In genomic region chr3:82607391-82607790, GRCh38 we compare ENCODE assay signal across 35 cellular contexts.
"Had no signal": no experiment of that assay in that cellular context is flagged by ENCODE, and none has a peak within 500 bp of the region (broad histone marks: within the 10 kb centered on the region; RNA-seq: fewer than 3 reads in every experiment).

No MANE protein-coding gene starts in this region.

- DNase-seq: activated effector memory CD4-positive, alpha-beta T cell treated with anti-CD3 and anti-CD28 coated beads, Interleukin-2, amount 50 U/mL, for 16 hours; activated effector memory CD4-positive, alpha-beta T cell treated with Interleukin-2 at 50 U/mL for 16 hours; activated gamma-delta T cell; activated gamma-delta T cell treated with Interleukin-2 at 50 U/mL for 16 hours; activated naive CD4-positive, alpha-beta T cell; activated naive CD4-positive, alpha-beta T cell treated with anti-CD3 and anti-CD28 coated beads for 36 hours; activated naive CD4-positive, alpha-beta T cell treated with anti-CD3 and anti-CD28 coated beads, Interleukin-2, amount 10 ng/mL, durations not matched to agents 7 days and 5 days; activated naive CD4-positive, alpha-beta T cell treated with anti-CD3 and anti-CD28 coated beads, Interleukin-2, amount 50 U/mL, for 16 hours; activated naive CD4-positive, alpha-beta T cell treated with Interleukin-2 at 50 U/mL for 16 hours; activated naive CD8-positive, alpha-beta T cell treated with anti-CD3 and anti-CD28 coated beads for 36 hours; activated naive CD8-positive, alpha-beta T cell treated with anti-CD3 and anti-CD28 coated beads, Interleukin-2, amount 10 ng/mL, durations not matched to agents 7 days and 5 days; activated naive CD8-positive, alpha-beta T cell treated with anti-CD3 and anti-CD28 coated beads, Interleukin-2, amount 50 U/mL, for 24 hours; activated T-cell treated with anti-CD3 and anti-CD28 coated beads, Interleukin-2, amount 50 U/mL, for 24 hours; activated T-cell treated with anti-CD3 and anti-CD28 coated beads, Interleukin-2, amount 50 U/mL, for 48 hours; activated T-cell treated with anti-CD3 and anti-CD28 coated beads, Interleukin-2, amount 50 U/mL, for 72 hours; adrenal gland; amniotic stem cell; amygdala; anterior cingulate cortex; aorta; body of pancreas; brain microvascular endothelial cell; caudate nucleus; central memory CD4-positive, alpha-beta T cell; cerebellar nuclear complex had no signal

- H3K4me3 Mint-ChIP-seq: activated naive CD4-positive, alpha-beta T cell treated with anti-CD3 and anti-CD28 coated beads for 36 hours; activated naive CD4-positive, alpha-beta T cell treated with anti-CD3 and anti-CD28 coated beads, Interleukin-2, amount 10 ng/mL, durations not matched to agents 7 days and 5 days; activated naive CD4-positive, alpha-beta T cell treated with anti-CD3 and anti-CD28 coated beads, Interleukin-2, amount 50 U/mL, for 24 hours; activated naive CD8-positive, alpha-beta T cell; activated naive CD8-positive, alpha-beta T cell treated with anti-CD3 and anti-CD28 coated beads for 36 hours; activated naive CD8-positive, alpha-beta T cell treated with anti-CD3 and anti-CD28 coated beads, Interleukin-2, amount 10 ng/mL, durations not matched to agents 7 days and 5 days; activated naive CD8-positive, alpha-beta T cell treated with anti-CD3 and anti-CD28 coated beads, Interleukin-2, amount 50 U/mL, for 24 hours; activated T-cell treated with anti-CD3 and anti-CD28 coated beads, Interleukin-2, amount 50 U/mL, for 24 hours; activated T-cell treated with anti-CD3 and anti-CD28 coated beads, Interleukin-2, amount 50 U/mL, for 72 hours; activated T-helper 1 cell treated with anti-CD3 and anti-CD28 coated beads, Interleukin-12 subunit alpha, Interleukin-12 subunit beta, Interleukin-2, Interleukin-4 antibody, amounts not matched to agents 30 ng/mL and 10 ng/mL and 1 ng/mL, durations not matched to agents 14 hours and 24 hours and 36 hours; activated T-helper 17 cell treated with anti-CD3 and anti-CD28 coated beads, Interleukin-2, amount 50 U/mL, for 72 hours; brain; central memory CD8-positive, alpha-beta T cell had no signal

- H3K4me3 ChIP-seq: adrenal gland, ascending aorta, body of pancreas, breast epithelium, cardiac muscle cell had no signal

- H3K36me3 Mint-ChIP-seq: activated naive CD4-positive, alpha-beta T cell treated with anti-CD3 and anti-CD28 coated beads, Interleukin-2, amount 10 ng/mL, durations not matched to agents 7 days and 5 days; activated naive CD4-positive, alpha-beta T cell treated with anti-CD3 and anti-CD28 coated beads, Interleukin-2, amount 50 U/mL, for 24 hours; activated naive CD8-positive, alpha-beta T cell; activated naive CD8-positive, alpha-beta T cell treated with anti-CD3 and anti-CD28 coated beads for 36 hours; activated naive CD8-positive, alpha-beta T cell treated with anti-CD3 and anti-CD28 coated beads, Interleukin-2, amount 10 ng/mL, durations not matched to agents 7 days and 5 days; brain had no signal

- H3K27me3 ChIP-seq: adrenal gland, ascending aorta, body of pancreas, brain microvascular endothelial cell, breast epithelium, cardiac muscle cell had no signal

- H3K9me3 ChIP-seq: adrenal gland, ascending aorta, body of pancreas, breast epithelium had no signal

- H3K27me3 Mint-ChIP-seq: activated naive CD4-positive, alpha-beta T cell treated with anti-CD3 and anti-CD28 coated beads, Interleukin-2, amount 10 ng/mL, durations not matched to agents 7 days and 5 days; activated naive CD4-positive, alpha-beta T cell treated with anti-CD3 and anti-CD28 coated beads, Interleukin-2, amount 50 U/mL, for 24 hours; activated naive CD8-positive, alpha-beta T cell; activated naive CD8-positive, alpha-beta T cell treated with anti-CD3 and anti-CD28 coated beads for 36 hours; activated naive CD8-positive, alpha-beta T cell treated with anti-CD3 and anti-CD28 coated beads, Interleukin-2, amount 10 ng/mL, durations not matched to agents 7 days and 5 days; activated naive CD8-positive, alpha-beta T cell treated with anti-CD3 and anti-CD28 coated beads, Interleukin-2, amount 50 U/mL, for 24 hours; activated T-cell treated with anti-CD3 and anti-CD28 coated beads, Interleukin-2, amount 50 U/mL, for 24 hours; activated T-helper 17 cell treated with anti-CD3 and anti-CD28 coated beads, Interleukin-2, amount 50 U/mL, for 72 hours; brain; central memory CD8-positive, alpha-beta T cell had no signal

- H3K4me1 Mint-ChIP-seq: activated naive CD4-positive, alpha-beta T cell treated with anti-CD3 and anti-CD28 coated beads, Interleukin-2, amount 10 ng/mL, durations not matched to agents 7 days and 5 days; activated naive CD4-positive, alpha-beta T cell treated with anti-CD3 and anti-CD28 coated beads, Interleukin-2, amount 50 U/mL, for 24 hours; activated naive CD8-positive, alpha-beta T cell treated with anti-CD3 and anti-CD28 coated beads for 36 hours; activated naive CD8-positive, alpha-beta T cell treated with anti-CD3 and anti-CD28 coated beads, Interleukin-2, amount 10 ng/mL, durations not matched to agents 7 days and 5 days; activated naive CD8-positive, alpha-beta T cell treated with anti-CD3 and anti-CD28 coated beads, Interleukin-2, amount 50 U/mL, for 24 hours; activated T-helper 17 cell treated with anti-CD3 and anti-CD28 coated beads, Interleukin-2, amount 50 U/mL, for 72 hours; brain; central memory CD8-positive, alpha-beta T cell had no signal

- H3K4me1 ChIP-seq: adrenal gland, ascending aorta, body of pancreas, breast epithelium had no signal

- H3K27ac ChIP-seq: adrenal gland, ascending aorta, body of pancreas, brain microvascular endothelial cell, breast epithelium, cardiac muscle cell had no signal

- ATAC-seq: activated naive CD4-positive, alpha-beta T cell treated with anti-CD3 and anti-CD28 coated beads, Interleukin-2, amount 50 U/mL, for 72 hours; activated naive CD8-positive, alpha-beta T cell treated with anti-CD3 and anti-CD28 coated beads, Interleukin-2, amount 50 U/mL, for 24 hours; activated T-cell treated with anti-CD3 and anti-CD28 coated beads, Interleukin-2, amount 50 U/mL, for 72 hours; activated T-helper 17 cell treated with anti-CD3 and anti-CD28 coated beads, Interleukin-2, amount 50 U/mL, for 72 hours; body of pancreas had no signal

- H3K36me3 ChIP-seq: adrenal gland, ascending aorta, brain microvascular endothelial cell, breast epithelium, cardiac muscle cell had no signal
